20 cellular contexts compared by ENCODE assay signal in genomic region chr11:12733091-12733490, GRCh38. TPM values are rescaled to one million over a fixed set of nuclear protein-coding genes. Genes with fewer than 3 reads are reported as not detected.
DNase-seq lines count a peak whose midpoint lies in the region; ATAC-seq and TF ChIP-seq lines count a peak whose summit lies in the region.
"Had no signal": no experiment of that assay in that cellular context is flagged by ENCODE, and none has a peak within 500 bp of the region (broad histone marks: within the 10 kb centered on the region; RNA-seq: fewer than 3 reads in every experiment).

No MANE protein-coding gene starts in this region.

- H2BK15ac ChIP-seq in mesenchymal stem cell (ENCODE audit: low read depth, poor library complexity, severe bottlenecking), result peak overlapping the region; percentile 48

- H4K8ac ChIP-seq in mesenchymal stem cell (ENCODE audit: low read length), result peak overlapping the region; percentile 49

- peaks cover 58% of the 10 kb centered on the region for H3K4me1 Mint-ChIP-seq in GM23338
- peaks cover 29% of the 10 kb centered on the region for H3K4me1 Mint-ChIP-seq in endodermal cell
- no peaks in the 10 kb centered on the region for H3K4me1 Mint-ChIP-seq in natural killer cell treated with Interleukin-12 subunit alpha and Interleukin-12 subunit beta and Interleukin-15 and Interleukin-18, amount 100 ng/mL, for 72 hours (ENCODE audit: low read depth in 2 of 2)

- H3K9me3 Mint-ChIP-seq in GM23338, result no peaks in the 10 kb centered on the region
- H3K9me3 Mint-ChIP-seq in endodermal cell, result no peaks in the 10 kb centered on the region
- H3K9me3 Mint-ChIP-seq in natural killer cell treated with Interleukin-12 subunit alpha and Interleukin-12 subunit beta and Interleukin-15 and Interleukin-18, amount 100 ng/mL, for 72 hours, result no peaks in the 10 kb centered on the region

- H2BK5ac ChIP-seq in mesenchymal stem cell (ENCODE audit: low read depth, low read length, poor library complexity, severe bottlenecking), result no peak overlapping the region

- H3K27me3 ChIP-seq in GM23338 (ENCODE audit: insufficient read depth), result no peaks in the 10 kb centered on the region
- H3K27me3 ChIP-seq in endodermal cell (ENCODE audit: control insufficient read depth, insufficient read depth, low read length, poor library complexity, severe bottlenecking), result no peaks in the 10 kb centered on the region
- no peaks in the 10 kb centered on the region for H3K27me3 ChIP-seq in mesenchymal stem cell (ENCODE audit: control insufficient read depth in 1 of 2, insufficient read depth in 1 of 2, low read length in 2 of 2)
- H3K27me3 ChIP-seq in gastrocnemius medialis, result no peaks in the 10 kb centered on the region
- H3K27me3 ChIP-seq: SJSA1 had no signal

- H3K23ac ChIP-seq in mesenchymal stem cell (ENCODE audit: low read length in 2 of 2), result peak overlapping the region in 1 of 2 experiments; percentile 72

- TF ChIP-seq CTCF in GM23338 (conservative IDR thresholded peaks at IDR 0.05; ENCODE audit: low read depth in 2 of 2), result no peak
- TF ChIP-seq CTCF in endodermal cell (conservative IDR thresholded peaks at IDR 0.05), result no peak
- no peak for TF ChIP-seq CTCF in gastrocnemius medialis (IDR thresholded peaks at IDR 0.05 in 4 of 5, conservative IDR thresholded peaks at IDR 0.05 in 1 of 5)

- H2AK5ac ChIP-seq in mesenchymal stem cell (ENCODE audit: low read length, severe bottlenecking), result peak overlapping the region; percentile 89

- H3K4ac ChIP-seq in mesenchymal stem cell (ENCODE audit: low read depth in 1 of 2, low read length in 2 of 2), result peak overlapping the region in 1 of 2 experiments; percentile 28

- H3K4me3 ChIP-seq in GM23338 (no peak overlapping the region), endodermal cell (ENCODE audit: low read length) (no peak overlapping the region), mesenchymal stem cell (ENCODE audit: insufficient read depth in 1 of 2, low read depth in 1 of 2, low read length in 2 of 2) (no peak overlapping the region), gastrocnemius medialis (no peak overlapping the region)
- H3K4me3 ChIP-seq: SJSA1 had no signal

- no peak overlapping the region for H2BK120ac ChIP-seq in mesenchymal stem cell (ENCODE audit: low read depth, low read length)

- H3K36me3 Mint-ChIP-seq in GM23338 (ENCODE audit: low read depth) (no peaks in the 10 kb centered on the region), endodermal cell (ENCODE audit: low read depth) (no peaks in the 10 kb centered on the region)
- no peaks in the 10 kb centered on the region for H3K36me3 Mint-ChIP-seq in natural killer cell treated with Interleukin-12 subunit alpha and Interleukin-12 subunit beta and Interleukin-15 and Interleukin-18, amount 100 ng/mL, for 72 hours

- no peaks in the 10 kb centered on the region for H3F3A ChIP-seq in GM23338 (replicated peaks; ENCODE audit: low read depth)

- H3K27ac ChIP-seq in GM23338 (ENCODE audit: low read depth) (no peak overlapping the region), endodermal cell (ENCODE audit: low read depth, low read length) (no peak overlapping the region), mesenchymal stem cell (ENCODE audit: low read length, poor library complexity, severe bottlenecking) (no peak overlapping the region), gastrocnemius medialis (peak overlapping the region; percentile 73 to 87 (median 82))
- H3K27ac ChIP-seq: SJSA1 had no signal

- H3K9ac ChIP-seq in endodermal cell (ENCODE audit: extremely low read depth, low read length, poor library complexity, severe bottlenecking) (no peak overlapping the region), mesenchymal stem cell (ENCODE audit: low read length) (no peak overlapping the region)

- intact Hi-C loops in gastrocnemius medialis (cut with DNase I; ENCODE audit: low total_unique reads), result no loop called here

- no peak for DNase-seq in GM23338 (ENCODE audit: low spot score)
- no peak for DNase-seq in endodermal cell
- DNase-seq in mesenchymal stem cell, result no peak
- DNase-seq in gastrocnemius medialis, result no peak
- no peak for DNase-seq in anterior cingulate cortex (lab: John Stamatoyannopoulos, UW)
- DNase-seq in natural killer cell treated with Interleukin-12 subunit alpha and Interleukin-12 subunit beta and Interleukin-15 and Interleukin-18, amount 100 ng/mL, for 72 hours (ENCODE audit: low spot score), result no peak
- DNase-seq: DMS153, DND-41, H7, NCI-H1048, NCI-H1417 treated with DMSO at 0.1 percent for 48 hours, NCI-H1694 treated with DMSO at 0.1 percent for 48 hours, NCI-H2081, NCI-H2227 treated with DMSO at 0.1 percent for 48 hours, NCI-H510A, NCI-H69, Right ventricle myocardium superior, RPMI8226 had no signal

- peaks cover 59% of the 10 kb centered on the region for H4K20me1 ChIP-seq in GM23338 (replicated peaks; ENCODE audit: insufficient read depth)

- peaks cover 53% of the 10 kb centered on the region for H3K4me1 ChIP-seq in GM23338 (ENCODE audit: insufficient read depth)
- peaks cover 24% of the 10 kb centered on the region for H3K4me1 ChIP-seq in endodermal cell (ENCODE audit: control insufficient read depth, insufficient read depth, low read length)
- H3K4me1 ChIP-seq in mesenchymal stem cell (ENCODE audit: control insufficient read depth, insufficient read depth, low read depth, low read length), result peaks cover 15% of the 10 kb centered on the region
- peaks cover 30 to 58% of the 10 kb centered on the region in 2 donors for H3K4me1 ChIP-seq in gastrocnemius medialis

- H3K18ac ChIP-seq in mesenchymal stem cell (ENCODE audit: low read depth in 1 of 2, low read length in 2 of 2), result peak overlapping the region in 1 of 2 experiments; percentile 23

- H3K79me1 ChIP-seq in mesenchymal stem cell (replicated peaks; ENCODE audit: low read length, poor library complexity, severe bottlenecking), result peaks cover 18% of the 10 kb centered on the region

- 96 to 100% methylated on average over 1 to 2 of the region's 2 CpGs for WGBS in endodermal cell (ENCODE audit: insufficient coverage in 1 of 2, insufficient read length in 1 of 2), 2 experiments
- WGBS in mesenchymal stem cell, result 93% methylated on average over 2 of the region's 2 CpGs

- H3K79me2 ChIP-seq in GM23338 (replicated peaks; ENCODE audit: insufficient read depth), result peaks cover 100% of the 10 kb centered on the region

- no peak for ATAC-seq in GM23338
- ATAC-seq in gastrocnemius medialis, result no peak
- no peak for ATAC-seq in GM18873 (IDR thresholded peaks at IDR 0.05; ENCODE audit: low FRiP score, unreplicated experiment)
- no peak for ATAC-seq in natural killer cell treated with Interleukin-12 subunit alpha and Interleukin-12 subunit beta and Interleukin-15 and Interleukin-18, amount 100 ng/mL, for 72 hours

- no peak overlapping the region for H4K91ac ChIP-seq in mesenchymal stem cell (ENCODE audit: low read length)

- no peaks in the 10 kb centered on the region for H3K36me3 ChIP-seq in GM23338 (ENCODE audit: insufficient read depth)
- no peaks in the 10 kb centered on the region for H3K36me3 ChIP-seq in endodermal cell (ENCODE audit: control insufficient read depth, insufficient read depth, low read length)
- H3K36me3 ChIP-seq in mesenchymal stem cell (ENCODE audit: control insufficient read depth in 1 of 2, insufficient read depth in 2 of 2, low read depth in 1 of 2, low read length in 2 of 2), result no peaks in the 10 kb centered on the region
- H3K36me3 ChIP-seq in gastrocnemius medialis, result no peaks in the 10 kb centered on the region

- no peak for TF ChIP-seq POLR2A in gastrocnemius medialis (IDR thresholded peaks at IDR 0.05)

- H3K9me2 ChIP-seq in GM23338 (ENCODE audit: insufficient read depth), result no peaks in the 10 kb centered on the region

- H3K27me3 Mint-ChIP-seq in GM23338 (ENCODE audit: insufficient read depth, low read depth, poor library complexity), result peaks cover 4% of the 10 kb centered on the region
- no peaks in the 10 kb centered on the region for H3K27me3 Mint-ChIP-seq in endodermal cell (ENCODE audit: insufficient read depth)
- H3K27me3 Mint-ChIP-seq in natural killer cell treated with Interleukin-12 subunit alpha and Interleukin-12 subunit beta and Interleukin-15 and Interleukin-18, amount 100 ng/mL, for 72 hours, result peaks cover 9 to 30% of the 10 kb centered on the region in 2 donors

- H3K4me2 ChIP-seq in GM23338, result 0 out of 2 replicates have a peak overlapping the region, but pooled peaks have one; percentile 24
- no peak overlapping the region for H3K4me2 ChIP-seq in mesenchymal stem cell (ENCODE audit: low read length, poor library complexity, severe bottlenecking)

- no peak overlapping the region for H3K4me3 Mint-ChIP-seq in GM23338
- H3K4me3 Mint-ChIP-seq in endodermal cell, result no peak overlapping the region
- H3K4me3 Mint-ChIP-seq in natural killer cell treated with Interleukin-12 subunit alpha and Interleukin-12 subunit beta and Interleukin-15 and Interleukin-18, amount 100 ng/mL, for 72 hours, result no peak overlapping the region

- H3K27ac Mint-ChIP-seq in GM23338 (no peak overlapping the region), endodermal cell (peak overlapping the region; percentile 56)
- no peak overlapping the region for H3K27ac Mint-ChIP-seq in natural killer cell treated with Interleukin-12 subunit alpha and Interleukin-12 subunit beta and Interleukin-15 and Interleukin-18, amount 100 ng/mL, for 72 hours

- in situ Hi-C loops in gastrocnemius medialis (cut with MboI; ENCODE audit: low sequenced_read_pairs in 4 of 4), result no loop called here

- H2AFZ ChIP-seq in GM23338, result no peak overlapping the region
- H2AFZ ChIP-seq in mesenchymal stem cell (ENCODE audit: low read depth, low read length), result no peak overlapping the region

- no peak overlapping the region for H3K14ac ChIP-seq in mesenchymal stem cell (ENCODE audit: low read length in 2 of 2)

- peak overlapping the region in 1 of 2 experiments; percentile 49 for H2BK12ac ChIP-seq in mesenchymal stem cell (ENCODE audit: low read length in 2 of 2)

- H3K9me3 ChIP-seq in endodermal cell (ENCODE audit: control insufficient read depth, low read length) (no peaks in the 10 kb centered on the region), mesenchymal stem cell (ENCODE audit: control insufficient read depth, low read length) (no peaks in the 10 kb centered on the region), gastrocnemius medialis (no peaks in the 10 kb centered on the region)
- H3K9me3 ChIP-seq: SJSA1 had no signal

RNA-seq across cellular contexts. Expression of gene TEAD1, which starts 58.9 kb away (rescaled TPM):
- 102 and 103 TPM in 2 replicates for total RNA-seq in GM23338 (2014; rRNA removed; shearing (Covaris generic))
- 24.5 and 28.4 TPM in 2 replicates for polyA plus RNA-seq in GM23338 (2016; fragmentation: Nextera tagmentation; extraction: Ambion mirVana)
- total RNA-seq in endodermal cell (10 to 100 TPM; 76.4 to 94.4 TPM), gastrocnemius medialis (100 to 1,000 TPM in 2 of 4 donors, 10 to 100 TPM in 2; 46.1 to 175 (median 126) TPM)
- polyA plus RNA-seq in endodermal cell (2013, experiment 1 of 2), result 103 TPM
- 109 TPM for polyA plus RNA-seq in endodermal cell (2013, experiment 2 of 2)
- polyA plus RNA-seq in mesenchymal stem cell (2013, experiment 1 of 2), result 60.7 TPM
- polyA plus RNA-seq in mesenchymal stem cell (2013, experiment 2 of 2), result 58.9 TPM
- total RNA-seq in natural killer cell treated with Interleukin-12 subunit alpha and Interleukin-12 subunit beta and Interleukin-15 and Interleukin-18, amount 100 ng/mL, for 72 hours, result under 1 TPM in 1 of 2 donors, not detected in 1; 0.06 TPM

Comparison
In these comparisons a context has a peak if more than half of its experiments do, and no peak if none do; other contexts are left out.
1. H3K27ac ChIP-seq: peak in gastrocnemius medialis (4 of 4); none in GM23338 (single experiment), endodermal cell (single experiment) and mesenchymal stem cell (single experiment).
2. RNA of gene TEAD1, which starts 58.9 kb away (total RNA-seq): 46.1 to 175 TPM in gastrocnemius medialis, 102 to 103 TPM in GM23338 and 76.4 to 94.4 TPM in endodermal cell; 0.06 TPM in natural killer cell treated with Interleukin-12 subunit alpha and Interleukin-12 subunit beta and Interleukin-15 and Interleukin-18, amount 100 ng/mL, for 72 hours; every median in the first group is over 10 times any median in the second.